In genomic region chr14:70809238-70810214, GRCh38 we compare ENCODE assay signal across 8 cellular contexts. TPM values are rescaled to one million over a fixed set of nuclear protein-coding genes. Genes with fewer than 3 reads are reported as not detected.
DNase-seq lines count a peak whose midpoint lies in the region; ATAC-seq and TF ChIP-seq lines count a peak whose summit lies in the region.

Gene MAP3K9, minus strand, starts transcription at chr14:70809513. Its CDS starts 342 bp downstream, at chr14:70809171.

- H3K27me3 Mint-ChIP-seq in activated naive CD8-positive, alpha-beta T cell treated with anti-CD3 and anti-CD28 coated beads for 36 hours = no peaks in the 10 kb centered on the region

- TF ChIP-seq CTCF in GM12864 (IDR thresholded peaks at IDR 0.05; ENCODE audit: low read depth, low read length, missing control alignments) = no peak

- DNase-seq in GM12864 (ENCODE audit: low read depth) = peak; percentile 91
- peak; percentile 96 for DNase-seq in NCI-H1092 (lab: John Stamatoyannopoulos, UW)
- peak; percentile 96 for DNase-seq in activated naive CD8-positive, alpha-beta T cell treated with anti-CD3 and anti-CD28 coated beads for 36 hours
- peak; percentile 89 for DNase-seq in left cardiac atrium
- DNase-seq in posterior vena cava (ENCODE audit: low spot score) = peak; percentile 89
- DNase-seq in ureter (ENCODE audit: low spot score) = peak; percentile 95

- intact Hi-C loops in left cardiac atrium (cut with DNase I) = loop anchor here (10.0 kb wide), 2 partner anchors 185 to 205 kb away; partner anchors contain the start of gene MED6 (in 1 of the 2)
- intact Hi-C loops in posterior vena cava (cut with DNase I) = loop anchor here in 1 of 2 donors (1.0 kb wide), 1 partner anchor 25 kb away; no protein-coding TSS in a partner anchor

- peaks cover 6% of the 10 kb centered on the region for H3K36me3 Mint-ChIP-seq in activated naive CD8-positive, alpha-beta T cell treated with anti-CD3 and anti-CD28 coated beads for 36 hours

- peaks cover 17% of the 10 kb centered on the region for H3K4me1 Mint-ChIP-seq in activated naive CD8-positive, alpha-beta T cell treated with anti-CD3 and anti-CD28 coated beads for 36 hours

- H3K4me3 ChIP-seq in GM12864 (ENCODE audit: low read depth, low read length) = peak within 1 kb of the TSS; percentile 93

- peak; percentile 91 for ATAC-seq in HG02610 (IDR thresholded peaks at IDR 0.05; ENCODE audit: unreplicated experiment)
- peak; percentile 95 for ATAC-seq in SK-N-SH treated with all-trans-retinoic acid at 6 μM for 48 hours
- peak; percentile 93 to 97 for ATAC-seq in left cardiac atrium

- H3K27ac Mint-ChIP-seq in activated naive CD8-positive, alpha-beta T cell treated with anti-CD3 and anti-CD28 coated beads for 36 hours = peak within 1 kb of the TSS; percentile 76

- H3K9me3 Mint-ChIP-seq in activated naive CD8-positive, alpha-beta T cell treated with anti-CD3 and anti-CD28 coated beads for 36 hours = no peaks in the 10 kb centered on the region

- peak within 1 kb of the TSS; percentile 84 for H3K4me3 Mint-ChIP-seq in activated naive CD8-positive, alpha-beta T cell treated with anti-CD3 and anti-CD28 coated beads for 36 hours

TF ChIP-seq in SK-N-SH treated with all-trans-retinoic acid at 6 μM for 48 hours, 23 proteins besides CTCF, POLR2A, EP300 and RAD21:
- TF ChIP-seq PPARA (CRISPR knock-in tag; IDR thresholded peaks at IDR 0.05; ENCODE audit: borderline replicate concordance) = no peak
- no peak for TF ChIP-seq TSHZ2 (CRISPR knock-in tag; IDR thresholded peaks at IDR 0.05)
- TF ChIP-seq SNAI2 (CRISPR knock-in tag; IDR thresholded peaks at IDR 0.05) = no peak
- TF ChIP-seq ZNF70 (CRISPR knock-in tag; IDR thresholded peaks at IDR 0.05) = no peak
- TF ChIP-seq CSRNP3 (CRISPR knock-in tag; IDR thresholded peaks at IDR 0.05) = no peak
- no peak for TF ChIP-seq TOX (CRISPR knock-in tag; IDR thresholded peaks at IDR 0.05; ENCODE audit: borderline replicate concordance)
- TF ChIP-seq ZNF565 (CRISPR knock-in tag; conservative IDR thresholded peaks at IDR 0.05; ENCODE audit: low read depth) = no peak
- no peak for TF ChIP-seq POU6F1 (CRISPR knock-in tag; IDR thresholded peaks at IDR 0.05; ENCODE audit: borderline replicate concordance, low read depth)
- TF ChIP-seq TCF4 (CRISPR knock-in tag; IDR thresholded peaks at IDR 0.05; ENCODE audit: borderline replicate concordance) = no peak
- no peak for TF ChIP-seq BACH2 (CRISPR knock-in tag; IDR thresholded peaks at IDR 0.05; ENCODE audit: borderline replicate concordance)
- TF ChIP-seq CSDC2 (CRISPR knock-in tag; IDR thresholded peaks at IDR 0.05) = no peak
- no peak for TF ChIP-seq GLIS3 (CRISPR knock-in tag; IDR thresholded peaks at IDR 0.05)
- TF ChIP-seq RARB (CRISPR knock-in tag; IDR thresholded peaks at IDR 0.05) = no peak
- TF ChIP-seq ISL1 (CRISPR knock-in tag; IDR thresholded peaks at IDR 0.05) = no peak
- no peak for TF ChIP-seq ZFP3 (CRISPR knock-in tag; IDR thresholded peaks at IDR 0.05)
- no peak for TF ChIP-seq ESRRG (CRISPR knock-in tag; IDR thresholded peaks at IDR 0.05)
- no peak for TF ChIP-seq OSR1 (CRISPR knock-in tag; IDR thresholded peaks at IDR 0.05)
- no peak for TF ChIP-seq ZC3H10 (CRISPR knock-in tag; IDR thresholded peaks at IDR 0.05)
- TF ChIP-seq PATZ1 (CRISPR knock-in tag; IDR thresholded peaks at IDR 0.05; ENCODE audit: borderline replicate concordance) = no peak

RNA-seq across cellular contexts. Expression of gene MAP3K9, which starts in this region (rescaled TPM):
- 1 to 10 TPM; 5.9 to 6.2 TPM for total RNA-seq in activated naive CD8-positive, alpha-beta T cell treated with anti-CD3 and anti-CD28 coated beads for 36 hours
- total RNA-seq in left cardiac atrium = 1 to 10 TPM; 2.0 to 2.7 TPM
- under 1 TPM; 0.14 to 0.51 TPM for total RNA-seq in posterior vena cava
- total RNA-seq in ureter = 14.0 TPM

Comparison
In these comparisons a context has a peak if more than half of its experiments do, and no peak if none do; other contexts are left out.
1. Peak in every context shown above with its lines: DNase-seq, ATAC-seq and H3K4me3 ChIP-seq.
2. Peak in DNase-seq in posterior vena cava; RNA of the gene not detected or under 1 TPM.